ENCODE assay signal across 20 cellular contexts in genomic region chr20:61615806-61616205, GRCh38.
DNase-seq lines count a peak whose midpoint lies in the region; ATAC-seq, FAIRE-seq and TF ChIP-seq lines count a peak whose summit lies in the region.
"Had no signal": no experiment of that assay in that cellular context is flagged by ENCODE, and none has a peak within 500 bp of the region (broad histone marks: within the 10 kb centered on the region; RNA-seq: fewer than 3 reads in every experiment).

No MANE protein-coding gene starts in this region.

- H3K23ac ChIP-seq in H1 (ENCODE audit: insufficient read length) (no peak overlapping the region), neuronal stem cell (ENCODE audit: low read depth, low read length, poor library complexity) (no peak overlapping the region)

- no peak overlapping the region for H3K4ac ChIP-seq in H1 (replicated peaks; ENCODE audit: insufficient read length, low read depth, low read length)
- no peak overlapping the region for H3K4ac ChIP-seq in neuronal stem cell (ENCODE audit: low read length)

- H3K9me3 ChIP-seq in heart right ventricle = peaks cover 0 to 15% (median 0%) of the 10 kb centered on the region in 11 donors
- H3K9me3 ChIP-seq in H1 (ENCODE audit: insufficient read depth in 2 of 2, low read depth in 1 of 2, low read length in 1 of 2) = peaks cover 8 to 11% of the 10 kb centered on the region in 2 experiments
- H3K9me3 ChIP-seq in neuronal stem cell (replicated peaks in 1 of 2; ENCODE audit: control insufficient read depth in 2 of 2, insufficient read depth in 1 of 2, low read depth in 1 of 2, low read length in 2 of 2) = peaks cover 8 to 19% of the 10 kb centered on the region in 2 donors

- no peak overlapping the region for H4K5ac ChIP-seq in H1 (ENCODE audit: insufficient read length, low read depth, low read length)

- no peak for TF ChIP-seq RAD21 in H1 (IDR thresholded peaks at IDR 0.05 in 1 of 2, conservative IDR thresholded peaks at IDR 0.05 in 1 of 2; ENCODE audit: low read depth in 2 of 2, low read length in 2 of 2)

- H2AK5ac ChIP-seq in H1 (ENCODE audit: low read depth, low read length) = no peak overlapping the region
- no peak overlapping the region for H2AK5ac ChIP-seq in neuronal stem cell (ENCODE audit: low read depth, low read length)

- DNase-seq in left cardiac atrium (peak; percentile 8), heart right ventricle (no peak), H1 (ENCODE audit: low read depth in 1 of 2, low spot score in 2 of 2) (no peak), neuronal stem cell (ENCODE audit: low spot score) (no peak), NCI-H2029 (lab: John Stamatoyannopoulos, UW) (no peak), T-helper 9 cell (no peak)
- DNase-seq: C1 segment of cervical spinal cord; Caco-2; CD4-positive, alpha-beta memory T cell; DMS153; DND-41; HCEC 1CT had no signal

- H3K14ac ChIP-seq in H1 (ENCODE audit: insufficient read length) = peak overlapping the region; percentile 31
- H3K14ac ChIP-seq in neuronal stem cell (ENCODE audit: low read length) = no peak overlapping the region

- H2BK5ac ChIP-seq in H1 (ENCODE audit: low read depth, low read length) = no peak overlapping the region
- no peak overlapping the region for H2BK5ac ChIP-seq in neuronal stem cell (ENCODE audit: low read length)

- H2BK12ac ChIP-seq in H1 (ENCODE audit: low read depth, low read length) (no peak overlapping the region), neuronal stem cell (ENCODE audit: low read length) (no peak overlapping the region)

- no peaks in the 10 kb centered on the region for H3K79me1 ChIP-seq in H1 (ENCODE audit: low read depth, low read length)
- H3K79me1 ChIP-seq in neuronal stem cell (ENCODE audit: low read depth, low read length) = no peaks in the 10 kb centered on the region

- H4K20me1 ChIP-seq in H1 (replicated peaks in 1 of 2; ENCODE audit: control insufficient read depth in 1 of 2, insufficient read depth in 2 of 2, low read length in 2 of 2) = peaks cover 0 to 1% of the 10 kb centered on the region in 2 experiments

- no peaks in the 10 kb centered on the region for H3K79me2 ChIP-seq in H1 (ENCODE audit: control insufficient read depth in 1 of 2, insufficient read depth in 2 of 2, low read length in 2 of 2)

- intact Hi-C loops in left cardiac atrium (cut with DNase I) = no loop called here
- intact Hi-C loops in heart right ventricle (cut with DNase I) = no loop called here

- no peak overlapping the region for H4K91ac ChIP-seq in H1 (replicated peaks; ENCODE audit: insufficient read length, low read length)
- no peak overlapping the region for H4K91ac ChIP-seq in neuronal stem cell (ENCODE audit: low read depth, low read length, poor library complexity)

- TF ChIP-seq CTCF in heart right ventricle (IDR thresholded peaks at IDR 0.05) = no peak
- TF ChIP-seq CTCF in H1 (IDR thresholded peaks at IDR 0.05; ENCODE audit: control extremely low read depth in 1 of 3, insufficient read depth in 1 of 3, low read depth in 1 of 3, low read length in 3 of 3) = no peak

- H3K27me3 ChIP-seq in heart right ventricle = peaks cover 0 to 20% (median 0%) of the 10 kb centered on the region in 7 donors
- H3K27me3 ChIP-seq in H1 (replicated peaks in 1 of 4; ENCODE audit: control insufficient read depth in 3 of 4, extremely low read depth in 1 of 4, insufficient read depth in 3 of 4, low read length in 3 of 4) = peaks cover 0 to 11% (median 2%) of the 10 kb centered on the region in 4 experiments; a peak in 2 of 7 replicates
- no peaks in the 10 kb centered on the region for H3K27me3 ChIP-seq in neuronal stem cell (ENCODE audit: control insufficient read depth in 3 of 3, insufficient read depth in 3 of 3, low read depth in 1 of 3, low read length in 3 of 3)

- H3K4me1 ChIP-seq in heart right ventricle (no peaks in the 10 kb centered on the region), H1 (replicated peaks in 1 of 4; ENCODE audit: control insufficient read depth in 3 of 4, insufficient read depth in 4 of 4, low read length in 3 of 4) (no peaks in the 10 kb centered on the region), neuronal stem cell (ENCODE audit: control insufficient read depth in 2 of 2, insufficient read depth in 1 of 2, low read depth in 1 of 2, low read length in 2 of 2) (peaks cover 0 to 6% of the 10 kb centered on the region in 2 donors)
- H3K4me1 ChIP-seq: Caco-2 had no signal

- TF ChIP-seq POLR2A in H1 (IDR thresholded peaks at IDR 0.05; ENCODE audit: control extremely low read depth in 1 of 2, low read depth in 2 of 2, low read length in 2 of 2) = no peak

- WGBS in heart right ventricle, 2 donors = 88 to 93% methylated on average over 15 of the region's 15 CpGs
- 94% methylated on average over 15 of the region's 15 CpGs; no CpG with 5 or more reads in 1 of the 2 experiments for WGBS in H1 (ENCODE audit: extremely low coverage in 1 of 2, insufficient coverage in 1 of 2, insufficient read length in 1 of 2, insufficient replicate concordance in 2 of 2, low coverage in 1 of 2, low lambda C conversion rate in 2 of 2, missing lambda C conversion rate in 1 of 2), 2 experiments
- WGBS in neuronal stem cell (ENCODE audit: extremely low coverage in 2 of 2, insufficient read length in 2 of 2, insufficient replicate concordance in 1 of 2), 2 donors = no CpG with 5 or more reads among the region's 15 CpGs

- no peaks in the 10 kb centered on the region for H3K36me3 ChIP-seq in heart right ventricle
- H3K36me3 ChIP-seq in H1 (ENCODE audit: control insufficient read depth in 2 of 4, insufficient read depth in 4 of 4, low read length in 3 of 4) = no peaks in the 10 kb centered on the region
- no peaks in the 10 kb centered on the region for H3K36me3 ChIP-seq in neuronal stem cell (replicated peaks in 1 of 2; ENCODE audit: control insufficient read depth in 2 of 2, insufficient read depth in 2 of 2, low read length in 2 of 2)

- no peak overlapping the region for H3K4me3 ChIP-seq in heart right ventricle
- no peak overlapping the region for H3K4me3 ChIP-seq in H1 (ENCODE audit: extremely low read depth in 1 of 4, insufficient read depth in 2 of 4, low read depth in 3 of 4, low read length in 4 of 4)
- H3K4me3 ChIP-seq in neuronal stem cell (ENCODE audit: low read length in 2 of 2) = no peak overlapping the region
- H3K4me3 ChIP-seq: GM23338 had no signal

- H3K4me2 ChIP-seq in H1 (ENCODE audit: insufficient read depth in 1 of 2, low read depth in 2 of 2, low read length in 2 of 2) (no peak overlapping the region), neuronal stem cell (ENCODE audit: insufficient read depth, low read length, poor library complexity, severe bottlenecking) (no peak overlapping the region)
- H3K4me2 ChIP-seq: GM23338 had no signal

- H2AFZ ChIP-seq in H1 (ENCODE audit: low read length) (no peak overlapping the region), neuronal stem cell (ENCODE audit: low read length) (no peak overlapping the region)
- H2AFZ ChIP-seq: GM23338 had no signal

- CTCF ChIA-PET in H1 (lab: Charles Lee; ENCODE audit: partially characterized antibody) = interaction anchor here (1.4 kb wide), 1 partner anchor 19 kb away, joined by 3 read pairs; no protein-coding TSS in a partner anchor

- H2BK15ac ChIP-seq in H1 (ENCODE audit: low read length) = no peak overlapping the region
- no peak overlapping the region for H2BK15ac ChIP-seq in neuronal stem cell (ENCODE audit: low read length)

- TF ChIP-seq EP300 in H1 (IDR thresholded peaks at IDR 0.05; ENCODE audit: borderline replicate concordance in 1 of 2, low read depth in 2 of 2, low read length in 2 of 2) = no peak

- no peak overlapping the region for H4K8ac ChIP-seq in H1 (ENCODE audit: extremely low read depth, insufficient read depth, low read length)
- H4K8ac ChIP-seq in neuronal stem cell (ENCODE audit: low read depth, low read length) = no peak overlapping the region

- peaks cover 4% of the 10 kb centered on the region; the same call in 1 of the 2 replicates for H3K23me2 ChIP-seq in H1 (ENCODE audit: low read depth, low read length)

- H3K18ac ChIP-seq in H1 (ENCODE audit: extremely low read depth, low read length) (no peak overlapping the region), neuronal stem cell (ENCODE audit: low read length) (peak overlapping the region; percentile 78)

- H3K56ac ChIP-seq in H1 (replicated peaks; ENCODE audit: insufficient read length, low read depth, low read length) = no peak overlapping the region

- ATAC-seq in left cardiac atrium (no peak), heart right ventricle (no peak), GM18498 (IDR thresholded peaks at IDR 0.05; ENCODE audit: unreplicated experiment) (no peak)
- ATAC-seq: GM23338 had no signal

- H3K9ac ChIP-seq in H1 (replicated peaks in 1 of 4; ENCODE audit: extremely low read depth in 1 of 4, low read depth in 3 of 4, low read length in 3 of 4) (no peak overlapping the region), neuronal stem cell (ENCODE audit: low read depth, low read length, poor library complexity) (no peak overlapping the region)

- no peak for FAIRE-seq in H1 (lab: Jason Lieb, UNC)
- FAIRE-seq: A204.1, G401.6, GM12892, GM18507, H54 had no signal

- H2BK20ac ChIP-seq in H1 (ENCODE audit: low read length) = no peak overlapping the region

- POLR2A ChIA-PET in H1 (lab: Charles Lee; ENCODE audit: partially characterized antibody) = no interaction called here

- H2BK120ac ChIP-seq in H1 (replicated peaks; ENCODE audit: low read depth, low read length) (no peak overlapping the region), neuronal stem cell (ENCODE audit: low read depth, low read length) (no peak overlapping the region)

- no peak overlapping the region for H3K27ac ChIP-seq in heart right ventricle
- no peak overlapping the region for H3K27ac ChIP-seq in H1 (ENCODE audit: low read depth, low read length)
- H3K27ac ChIP-seq in neuronal stem cell (replicated peaks; ENCODE audit: low read length) = no peak overlapping the region
- H3K27ac ChIP-seq: 22Rv1 had no signal

TF ChIP-seq in H1, 55 proteins besides CTCF, POLR2A, EP300 and RAD21 (continues in another document):
- TF ChIP-seq ATF2 (IDR thresholded peaks at IDR 0.05; ENCODE audit: low read length) (no peak), EGR1 (IDR thresholded peaks at IDR 0.05; ENCODE audit: borderline replicate concordance, low read depth, low read length) (no peak)
